In genomic region chr4:153296424-153296823, GRCh38 we compare ENCODE assay signal across 15 cellular contexts. TPM values are rescaled to one million over a fixed set of nuclear protein-coding genes. Genes with fewer than 3 reads are reported as not detected.
A peak's percentile ranks its signal among the peaks of the same experiment; 100 is the strongest.
DNase-seq lines count a peak whose midpoint lies in the region; ATAC-seq, FAIRE-seq and TF ChIP-seq lines count a peak whose summit lies in the region.
"Had no signal": no experiment of that assay in that cellular context is flagged by ENCODE, and none has a peak within 500 bp of the region (broad histone marks: within the 10 kb centered on the region; RNA-seq: fewer than 3 reads in every experiment).

No MANE protein-coding gene starts in this region.

- POLR2A ChIA-PET in A549 (lab: Yijun Ruan, JAX) (no interaction called here), HEK293 (lab: Yijun Ruan, JAX) (no interaction called here)

- peak overlapping the region; percentile 81 to 95 (median 95) for H3K27ac Mint-ChIP-seq in nephron

- peaks cover 36% of the 10 kb centered on the region for H3K4me1 Mint-ChIP-seq in nephron

- peaks cover 3% of the 10 kb centered on the region; the same call in 1 of the 3 replicates for H3K4me1 ChIP-seq in A549
- no peaks in the 10 kb centered on the region; the same call in 1 of the 2 replicates for H3K4me1 ChIP-seq in HEK293 (ENCODE audit: control insufficient read depth, insufficient read depth, low read length)

- ATAC-seq in A549 (no peak; a peak in 1 of 6 replicates), HG03378 (IDR thresholded peaks at IDR 0.05; ENCODE audit: unreplicated experiment) (no peak), HG02840 (IDR thresholded peaks at IDR 0.05; ENCODE audit: low FRiP score, unreplicated experiment) (no peak)

- DNase-seq in A549 (ENCODE audit: low read depth in 1 of 2, low spot score in 1 of 2): no peak
- DNase-seq in epithelial cell of prostate (ENCODE audit: low read depth, low spot score): peak; percentile 18
- DNase-seq in activated CD4-positive, CD25-positive, alpha-beta regulatory T cell treated with anti-CD3 and anti-CD28 coated beads, Interleukin-2, amount 50 U/mL, for 72 hours: no peak
- DNase-seq in NCI-H774 (lab: John Stamatoyannopoulos, UW): no peak
- DNase-seq: activated CD4-positive, alpha-beta T cell treated with anti-CD3 and anti-CD28 coated beads for 1 hour; C1 segment of cervical spinal cord; H9; RPMI8226; stimulated activated CD4-positive, alpha-beta T cell treated with anti-CD3 and anti-CD28 coated beads, Interleukin-12 subunit alpha, Interleukin-12 subunit beta, amount 100 ng/mL, for 4 hours had no signal

- peaks cover 3% of the 10 kb centered on the region for H3K27me3 Mint-ChIP-seq in nephron (ENCODE audit: low read depth)

- no peak overlapping the region for H3K4me3 ChIP-seq in A549
- no peak overlapping the region for H3K4me3 ChIP-seq in HEK293 (ENCODE audit: low read depth, low read length)
- H3K4me3 ChIP-seq: cardiac muscle cell, heart left ventricle had no signal

- TF ChIP-seq CTCF in A549 (IDR thresholded peaks at IDR 0.05) (no peak), HEK293 (tag by site-specific recombination; IDR thresholded peaks at IDR 0.05) (no peak), nephron (IDR thresholded peaks at IDR 0.05; ENCODE audit: unreplicated experiment in 3 of 3) (no peak)

- H3K9me3 Mint-ChIP-seq in nephron: peaks cover 12% of the 10 kb centered on the region

- no peak for TF ChIP-seq POLR2A in A549 (IDR thresholded peaks at IDR 0.05; ENCODE audit: low read length)

- no peak for TF ChIP-seq RAD21 in A549 (conservative IDR thresholded peaks at IDR 0.05 in 1 of 2, IDR thresholded peaks at IDR 0.05 in 1 of 2)

- H3K27ac ChIP-seq in A549 (no peak overlapping the region), HEK293 (ENCODE audit: extremely low read depth, low read depth, low read length) (no peak overlapping the region), epithelial cell of prostate (peak overlapping the region; percentile 75)
- H3K27ac ChIP-seq: cardiac muscle cell, heart left ventricle had no signal

- H3K9me3 ChIP-seq in A549 (peaks cover 8% of the 10 kb centered on the region; the same call in 2 of the 3 replicates), HEK293 (ENCODE audit: control insufficient read depth, insufficient read depth, low read depth, low read length) (no peaks in the 10 kb centered on the region; the same call in 1 of the 2 replicates)

- peak overlapping the region in 2 of 3 experiments; percentile 41 to 48 for H3K4me3 Mint-ChIP-seq in nephron
- H3K4me3 Mint-ChIP-seq: H9 had no signal

- peaks cover 88% of the 10 kb centered on the region for H3K36me3 Mint-ChIP-seq in nephron (ENCODE audit: low read depth)

- whole genome bisulfite sequencing in A549 (ENCODE audit: missing lambda C conversion rate): 6% methylated on average over 4 of the region's 4 CpGs

- FAIRE-seq in A549 (lab: Jason Lieb, UNC): no peak

- H3K4me2 ChIP-seq in A549: peak overlapping the region; percentile 42; the same call in 1 of the 3 replicates

- CTCF ChIA-PET in A549 (lab: Yijun Ruan, JAX): no interaction called here
- CTCF ChIA-PET in HEK293 (lab: Yijun Ruan, JAX): interaction anchor here (1.7 kb wide), 1 partner anchor 153 kb away, joined by 5 read pairs; no protein-coding TSS in a partner anchor

- H3K36me3 ChIP-seq in HEK293 (ENCODE audit: control insufficient read depth in 2 of 2, insufficient read depth in 1 of 2, low read length in 2 of 2): peaks cover 5 to 76% of the 10 kb centered on the region in 2 experiments; a peak in 2 of 3 replicates

- TF ChIP-seq EP300 in A549 (IDR thresholded peaks at IDR 0.05): no peak

TF ChIP-seq in A549, 52 proteins besides CTCF, POLR2A, EP300 and RAD21:
- TF ChIP-seq ZSCAN20 (CRISPR knock-in tag; IDR thresholded peaks at IDR 0.05): no peak

TF ChIP-seq in HEK293, 187 proteins besides CTCF, POLR2A, EP300 and RAD21:
- no peak for TF ChIP-seq ZNF830 (tag by site-specific recombination; IDR thresholded peaks at IDR 0.05; ENCODE audit: low read depth)
- TF ChIP-seq GLIS1 (tag by site-specific recombination; IDR thresholded peaks at IDR 0.05): peak; percentile 54
- TF ChIP-seq ZNF366 (tag by site-specific recombination; conservative IDR thresholded peaks at IDR 0.05): no peak

RNA-seq across cellular contexts. Expression of gene MND1, which starts 48.1 kb away (rescaled TPM):
- polyA plus RNA-seq in A549 (2011; rRNA removed): 8.3 and 16.6 TPM in 2 replicates
- 3.9 and 6.4 TPM in 2 replicates for polyA plus RNA-seq in A549 (2012; cell fraction: cytosol; rRNA removed)
- 0.54 and 1.6 TPM in 2 replicates for polyA plus RNA-seq in A549 (2012; cell fraction: nucleus; rRNA removed)
- polyA plus RNA-seq in A549 (2017; fragmentation: RNase III; extraction: RNeasy Plus Mini Kit Qiagen cat#74134 plus additional on column Dnase treatment): 14.7 to 16.5 TPM (median 16.3 TPM) in 3 replicates
- 0.97 and 2.0 TPM in 2 replicates for polyA minus RNA-seq in A549 (2011; rRNA and poly(A)+ RNA removed)
